ENCODE assay signal across 32 cellular contexts in the genomic region with DNA sequence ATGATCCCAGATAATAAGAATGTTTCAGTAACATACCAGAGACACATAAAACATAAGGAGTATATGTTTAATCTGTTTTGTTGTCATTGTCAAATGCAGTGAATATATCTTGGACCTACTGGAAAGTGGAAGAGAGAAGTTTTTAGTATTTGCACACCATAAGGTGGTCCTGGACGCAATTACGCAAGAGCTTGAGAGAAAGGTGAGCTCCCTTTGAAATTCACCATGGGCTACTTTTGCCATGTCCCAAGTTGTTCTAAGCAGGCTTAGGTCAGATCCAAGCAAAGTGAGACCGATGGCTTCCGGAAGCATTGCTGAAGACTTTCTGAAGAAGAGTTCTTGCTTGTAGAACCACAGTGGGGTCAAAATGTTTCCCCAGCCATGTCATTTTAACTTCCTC.
"Had no signal": no experiment of that assay in that cellular context is flagged by ENCODE, and none has a peak within 500 bp of the region (broad histone marks: within the 10 kb centered on the region; RNA-seq: fewer than 3 reads in every experiment).

No MANE protein-coding gene starts in this region.

- H3K27ac ChIP-seq: adrenal gland, body of pancreas, breast epithelium, SJCRH30, VCaP had no signal

- H3K36me3 ChIP-seq: breast epithelium had no signal

- H3K4me1 Mint-ChIP-seq: activated B cell treated with CpG ODN at 0.5 μM for 24 hours; activated naive CD8-positive, alpha-beta T cell treated with anti-CD3 and anti-CD28 coated beads, Interleukin-2, amount 10 ng/mL, durations not matched to agents 7 days and 5 days had no signal

- ATAC-seq: activated T-cell treated with anti-CD3 and anti-CD28 coated beads, Interleukin-2, amount 50 U/mL, for 4 hours; body of pancreas; Panc1 had no signal

- H3K4me2 ChIP-seq: SK-N-SH had no signal

- H3K27me3 ChIP-seq: adrenal gland, body of pancreas, breast epithelium, SJCRH30 had no signal

- H3K9me3 Mint-ChIP-seq: activated B cell treated with CpG ODN at 0.5 μM for 24 hours; activated CD4-positive, alpha-beta memory T cell treated with anti-CD3 and anti-CD28 coated beads for 36 hours; activated naive CD8-positive, alpha-beta T cell treated with anti-CD3 and anti-CD28 coated beads, Interleukin-2, amount 10 ng/mL, durations not matched to agents 7 days and 5 days; activated T-cell treated with anti-CD3 and anti-CD28 coated beads, Interleukin-2, amount 50 U/mL, for 4 hours; activated T-helper 1 cell treated with anti-CD3 and anti-CD28 coated beads, Interleukin-12 subunit alpha, Interleukin-12 subunit beta, Interleukin-2, Interleukin-4 antibody, amounts not matched to agents 30 ng/mL and 10 ng/mL and 1 ng/mL, durations not matched to agents 14 hours and 24 hours and 36 hours; T-helper 1 cell treated with Interleukin-12 subunit alpha and Interleukin-12 subunit beta and Interleukin-4 antibody, amounts not matched to agents 30 μg/mL and 1 μg/mL, for 36 hours; T-helper 2 cell treated with Interferon-gamma antibody and Interleukin-4, amounts not matched to agents 5 μg/mL and 100 μg/mL, for 36 hours had no signal

- H3K9me3 ChIP-seq: adrenal gland, body of pancreas, breast epithelium, SJCRH30, SK-N-SH had no signal

- H3K4me3 Mint-ChIP-seq: activated B cell treated with CpG ODN at 0.5 μM for 24 hours; activated CD4-positive, alpha-beta memory T cell treated with anti-CD3 and anti-CD28 coated beads for 36 hours; activated naive CD8-positive, alpha-beta T cell treated with anti-CD3 and anti-CD28 coated beads, Interleukin-2, amount 10 ng/mL, durations not matched to agents 7 days and 5 days; activated T-cell treated with anti-CD3 and anti-CD28 coated beads, Interleukin-2, amount 50 U/mL, for 4 hours; activated T-helper 1 cell treated with anti-CD3 and anti-CD28 coated beads, Interleukin-12 subunit alpha, Interleukin-12 subunit beta, Interleukin-2, Interleukin-4 antibody, amounts not matched to agents 30 ng/mL and 10 ng/mL and 1 ng/mL, durations not matched to agents 14 hours and 24 hours and 36 hours; T-helper 1 cell treated with Interleukin-12 subunit alpha and Interleukin-12 subunit beta and Interleukin-4 antibody, amounts not matched to agents 30 μg/mL and 1 μg/mL, for 36 hours; T-helper 2 cell treated with Interferon-gamma antibody and Interleukin-4, amounts not matched to agents 5 μg/mL and 100 μg/mL, for 36 hours had no signal

- H3K9me2 ChIP-seq: SK-N-SH had no signal

- DNase-seq: activated B cell treated with CpG ODN at 0.5 μM for 24 hours; activated CD4-positive, alpha-beta memory T cell treated with anti-CD3 and anti-CD28 coated beads for 36 hours; activated CD4-positive, alpha-beta T cell treated with anti-CD3 and anti-CD28 coated beads for 4 hours; activated CD4-positive, alpha-beta T cell treated with anti-CD3 and anti-CD28 coated beads, Interleukin-2, amount 50 U/mL, for 1 hour; activated CD4-positive, CD25-positive, alpha-beta regulatory T cell treated with anti-CD3 and anti-CD28 coated beads, Interleukin-2, amount 50 U/mL, for 72 hours; activated CD8-positive, alpha-beta memory T cell treated with anti-CD3 and anti-CD28 coated beads, Interleukin-2, amount 50 U/mL, for 4 hours; activated effector memory CD4-positive, alpha-beta T cell treated with Interleukin-2 at 50 U/mL for 16 hours; activated naive CD4-positive, alpha-beta T cell treated with anti-CD3 and anti-CD28 coated beads, Interleukin-2, amount 50 U/mL, for 16 hours; activated naive CD8-positive, alpha-beta T cell treated with anti-CD3 and anti-CD28 coated beads, Interleukin-2, amount 10 ng/mL, durations not matched to agents 7 days and 5 days; activated T-cell treated with anti-CD3 and anti-CD28 coated beads for 4 hours; activated T-cell treated with anti-CD3 and anti-CD28 coated beads, Interleukin-2, amount 50 U/mL, for 4 hours; adrenal gland; body of pancreas; Karpas-422; NCI-H1048; NCI-H1105 treated with DMSO at 0.1 percent for 48 hours; NCI-H1436; NCI-H1694; NCI-H1930; NCI-H2081 treated with DMSO at 0.1 percent for 48 hours; NCI-H345; NCI-H524 treated with DMSO at 0.1 percent for 48 hours; SHP77; SJCRH30; SK-N-SH had no signal

- H3K27ac Mint-ChIP-seq: activated B cell treated with CpG ODN at 0.5 μM for 24 hours; activated CD4-positive, alpha-beta memory T cell treated with anti-CD3 and anti-CD28 coated beads for 36 hours; activated naive CD8-positive, alpha-beta T cell treated with anti-CD3 and anti-CD28 coated beads, Interleukin-2, amount 10 ng/mL, durations not matched to agents 7 days and 5 days; activated T-helper 1 cell treated with anti-CD3 and anti-CD28 coated beads, Interleukin-12 subunit alpha, Interleukin-12 subunit beta, Interleukin-2, Interleukin-4 antibody, amounts not matched to agents 30 ng/mL and 10 ng/mL and 1 ng/mL, durations not matched to agents 14 hours and 24 hours and 36 hours; T-helper 1 cell treated with Interleukin-12 subunit alpha and Interleukin-12 subunit beta and Interleukin-4 antibody, amounts not matched to agents 30 μg/mL and 1 μg/mL, for 36 hours; T-helper 2 cell treated with Interferon-gamma antibody and Interleukin-4, amounts not matched to agents 5 μg/mL and 100 μg/mL, for 36 hours had no signal

- H3K4me3 ChIP-seq: adrenal gland, body of pancreas, breast epithelium, SJCRH30 had no signal

- H3K27me3 Mint-ChIP-seq: activated B cell treated with CpG ODN at 0.5 μM for 24 hours; activated CD4-positive, alpha-beta memory T cell treated with anti-CD3 and anti-CD28 coated beads for 36 hours; activated naive CD8-positive, alpha-beta T cell treated with anti-CD3 and anti-CD28 coated beads, Interleukin-2, amount 10 ng/mL, durations not matched to agents 7 days and 5 days had no signal

- H3K9ac ChIP-seq: SK-N-SH had no signal

- FAIRE-seq: astrocyte had no signal

- H3K4me1 ChIP-seq: adrenal gland, body of pancreas, breast epithelium, SJCRH30 had no signal
